Comparison of ENCODE assay signal across 9 cellular contexts in the genomic region with DNA sequence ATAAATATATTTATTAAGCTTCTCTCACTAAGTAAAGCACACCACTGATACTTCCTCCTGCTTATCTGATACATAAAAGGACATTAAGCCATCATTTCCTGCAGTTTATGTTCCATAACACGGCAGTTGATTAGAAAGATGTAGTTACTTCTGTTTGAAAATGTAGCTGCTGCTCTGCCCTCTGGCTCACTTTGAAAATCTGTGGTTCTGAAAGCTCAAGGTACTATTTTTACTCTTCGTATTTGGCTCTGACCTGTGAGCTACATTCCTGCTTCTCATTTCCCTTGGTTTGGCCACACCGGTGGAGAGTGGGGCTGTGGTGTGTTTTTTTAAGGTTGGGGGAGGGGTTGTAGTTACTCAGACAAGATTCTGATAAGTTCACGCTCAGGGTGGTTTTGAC. TPM values are rescaled to one million over a fixed set of nuclear protein-coding genes. Genes with fewer than 3 reads are reported as not detected.
A peak's percentile ranks its signal among the peaks of the same experiment; 100 is the strongest.
DNase-seq lines count a peak whose midpoint lies in the region; ATAC-seq and TF ChIP-seq lines count a peak whose summit lies in the region.
"Had no signal": no experiment of that assay in that cellular context is flagged by ENCODE, and none has a peak within 500 bp of the region (broad histone marks: within the 10 kb centered on the region; RNA-seq: fewer than 3 reads in every experiment).

No MANE protein-coding gene starts in this region.

- 36 to 40% methylated on average over 4 of the region's 4 CpGs for WGBS in testis, 2 donors

- intact Hi-C loops in testis (cut with DNase I; ENCODE audit: low total_unique reads): no loop called here

- H3K27ac ChIP-seq in testis: no peak overlapping the region

- no peak overlapping the region for H3K4me3 ChIP-seq in testis

- H3K36me3 Mint-ChIP-seq in activated T-cell treated with anti-CD3 and anti-CD28 coated beads, Interleukin-2, amount 50 U/mL, for 4 hours (ENCODE audit: insufficient read depth): peaks cover 5% of the 10 kb centered on the region
- no peaks in the 10 kb centered on the region for H3K36me3 Mint-ChIP-seq in activated naive CD4-positive, alpha-beta T cell treated with anti-CD3 and anti-CD28 coated beads, Interleukin-2, amount 50 U/mL, for 72 hours

- no peak for TF ChIP-seq POLR2A in testis (IDR thresholded peaks at IDR 0.05)

- peaks cover 9% of the 10 kb centered on the region for H3K4me1 Mint-ChIP-seq in activated T-cell treated with anti-CD3 and anti-CD28 coated beads, Interleukin-2, amount 50 U/mL, for 4 hours (ENCODE audit: low read depth)

- peak overlapping the region in 1 of 2 donors; percentile 74 for H3K27ac Mint-ChIP-seq in activated naive CD4-positive, alpha-beta T cell treated with anti-CD3 and anti-CD28 coated beads, Interleukin-2, amount 50 U/mL, for 72 hours

- H3K4me1 ChIP-seq in testis: no peaks in the 10 kb centered on the region

- no peaks in the 10 kb centered on the region for H3K9me3 Mint-ChIP-seq in activated T-cell treated with anti-CD3 and anti-CD28 coated beads, Interleukin-2, amount 50 U/mL, for 4 hours
- peaks cover 0 to 3% of the 10 kb centered on the region in 2 donors for H3K9me3 Mint-ChIP-seq in activated naive CD4-positive, alpha-beta T cell treated with anti-CD3 and anti-CD28 coated beads, Interleukin-2, amount 50 U/mL, for 72 hours

- H3K27me3 Mint-ChIP-seq in activated T-cell treated with anti-CD3 and anti-CD28 coated beads, Interleukin-2, amount 50 U/mL, for 4 hours (ENCODE audit: low read depth): no peaks in the 10 kb centered on the region

- H3K4me3 Mint-ChIP-seq in activated T-cell treated with anti-CD3 and anti-CD28 coated beads, Interleukin-2, amount 50 U/mL, for 4 hours: peak overlapping the region; percentile 16

- H3K9me3 ChIP-seq in testis: no peaks in the 10 kb centered on the region

- TF ChIP-seq CTCF in testis (IDR thresholded peaks at IDR 0.05): no peak

- H3K27me3 ChIP-seq in testis: no peaks in the 10 kb centered on the region

- no peak for DNase-seq in activated T-cell treated with anti-CD3 and anti-CD28 coated beads, Interleukin-2, amount 50 U/mL, for 4 hours
- no peak for DNase-seq in activated T-cell treated with anti-CD3 and anti-CD28 coated beads, Interleukin-2, amount 50 U/mL, for 48 hours
- no peak for DNase-seq in activated naive CD4-positive, alpha-beta T cell treated with anti-CD3 and anti-CD28 coated beads, Interleukin-2, amount 50 U/mL, for 72 hours (ENCODE audit: low spot score in 2 of 2)
- DNase-seq in stimulated activated naive CD8-positive, alpha-beta T cell treated with anti-CD3 and anti-CD28 coated beads, Interleukin-15, Interleukin-2, amounts not matched to agents 100 U/mL and 50 U/mL, for 24 hours: no peak
- no peak for DNase-seq in testis
- DNase-seq in C1 segment of cervical spinal cord (lab: John Stamatoyannopoulos, UW): no peak
- DNase-seq: AML-193 had no signal

- no peaks in the 10 kb centered on the region for H3K36me3 ChIP-seq in testis (ENCODE audit: low read depth, missing control alignments)

- no peak for ATAC-seq in activated T-cell treated with anti-CD3 and anti-CD28 coated beads, Interleukin-2, amount 50 U/mL, for 4 hours
- ATAC-seq in HG02973 (IDR thresholded peaks at IDR 0.05; ENCODE audit: unreplicated experiment) (peak; percentile 81), GM21576 (IDR thresholded peaks at IDR 0.05; ENCODE audit: unreplicated experiment) (no peak)
- ATAC-seq in activated naive CD4-positive, alpha-beta T cell treated with anti-CD3 and anti-CD28 coated beads, Interleukin-2, amount 50 U/mL, for 72 hours: peak; percentile 34 to 63
- peak; percentile 43 for ATAC-seq in stimulated activated naive CD8-positive, alpha-beta T cell treated with anti-CD3 and anti-CD28 coated beads, Interleukin-15, Interleukin-2, amounts not matched to agents 100 U/mL and 50 U/mL, for 24 hours

RNA-seq across cellular contexts. Expression of a gene that starts 12.8 kb away (rescaled TPM):
- under 1 TPM; 0.45 to 0.87 (median 0.78) TPM for total RNA-seq in activated T-cell treated with anti-CD3 and anti-CD28 coated beads, Interleukin-2, amount 50 U/mL, for 4 hours
- 1 to 10 TPM; 4.3 to 9.2 TPM for total RNA-seq in activated naive CD4-positive, alpha-beta T cell treated with anti-CD3 and anti-CD28 coated beads, Interleukin-2, amount 50 U/mL, for 72 hours
- 10 to 100 TPM; 30.8 to 49.1 TPM for total RNA-seq in testis
- 2.6 TPM for polyA plus RNA-seq in testis (ENCODE audit: insufficient read depth, low read depth, low replicate concordance)

Comparison
In these comparisons a context has a peak if more than half of its experiments do, and no peak if none do; other contexts are left out.
1. ATAC-seq: peak in HG02973 (single experiment), activated naive CD4-positive, alpha-beta T cell treated with anti-CD3 and anti-CD28 coated beads, Interleukin-2, amount 50 U/mL, for 72 hours (2 of 2) and stimulated activated naive CD8-positive, alpha-beta T cell treated with anti-CD3 and anti-CD28 coated beads, Interleukin-15, Interleukin-2, amounts not matched to agents 100 U/mL and 50 U/mL, for 24 hours (single experiment); none in activated T-cell treated with anti-CD3 and anti-CD28 coated beads, Interleukin-2, amount 50 U/mL, for 4 hours (0 of 2) and GM21576 (single experiment).